In genomic region chr9:136204086-136204805, GRCh38 we compare ENCODE assay signal across 14 cellular contexts. TPM values are rescaled to one million over a fixed set of nuclear protein-coding genes. Genes with fewer than 3 reads are reported as not detected.
DNase-seq lines count a peak whose midpoint lies in the region; ATAC-seq and TF ChIP-seq lines count a peak whose summit lies in the region.
"Had no signal": no experiment of that assay in that cellular context is flagged by ENCODE, and none has a peak within 500 bp of the region (broad histone marks: within the 10 kb centered on the region; RNA-seq: fewer than 3 reads in every experiment).

No MANE protein-coding gene starts in this region.

- H3K9me3 Mint-ChIP-seq in activated CD8-positive, alpha-beta memory T cell treated with anti-CD3 and anti-CD28 coated beads, Interleukin-2, amount 10 ng/mL, durations not matched to agents 7 days and 5 days (ENCODE audit: low read depth), result no peaks in the 10 kb centered on the region
- H3K9me3 Mint-ChIP-seq in stimulated activated memory B cell treated with anti-CD40 and anti-IgM and Interleukin-4, amounts not matched to agents 10 μg/mL and 1 μg/mL and 100 μg/mL, for 72 hours, result no peaks in the 10 kb centered on the region
- H3K9me3 Mint-ChIP-seq: CD8-positive, alpha-beta T cell; H9 had no signal

- WGBS in thyroid gland, 2 donors, result 53 to 55% methylated on average over 19 to 20 of the region's 25 CpGs

- H3K27ac Mint-ChIP-seq in activated CD8-positive, alpha-beta memory T cell treated with anti-CD3 and anti-CD28 coated beads, Interleukin-2, amount 10 ng/mL, durations not matched to agents 7 days and 5 days, result no peak overlapping the region
- no peak overlapping the region for H3K27ac Mint-ChIP-seq in stimulated activated memory B cell treated with anti-CD40 and anti-IgM and Interleukin-4, amounts not matched to agents 10 μg/mL and 1 μg/mL and 100 μg/mL, for 72 hours
- H3K27ac Mint-ChIP-seq: CD8-positive, alpha-beta T cell; H9 had no signal

- CTCF ChIA-PET in activated CD8-positive, alpha-beta memory T cell treated with anti-CD3 and anti-CD28 coated beads, Interleukin-2, amount 10 ng/mL, durations not matched to agents 7 days and 5 days (lab: Charles Lee), result no interaction called here

- no peaks in the 10 kb centered on the region for H3K4me1 Mint-ChIP-seq in activated CD8-positive, alpha-beta memory T cell treated with anti-CD3 and anti-CD28 coated beads, Interleukin-2, amount 10 ng/mL, durations not matched to agents 7 days and 5 days
- H3K4me1 Mint-ChIP-seq in stimulated activated memory B cell treated with anti-CD40 and anti-IgM and Interleukin-4, amounts not matched to agents 10 μg/mL and 1 μg/mL and 100 μg/mL, for 72 hours, result peaks cover 21% of the 10 kb centered on the region

- no peak overlapping the region for H3K4me3 ChIP-seq in thyroid gland (replicated peaks in 1 of 3)

- no peak for TF ChIP-seq CTCF in VCaP (conservative IDR thresholded peaks at IDR 0.05)
- TF ChIP-seq CTCF in thyroid gland (IDR thresholded peaks at IDR 0.05), result no peak

- peaks cover 6 to 7% of the 10 kb centered on the region in 2 donors for H3K36me3 ChIP-seq in thyroid gland

- H3K4me3 Mint-ChIP-seq in activated CD8-positive, alpha-beta memory T cell treated with anti-CD3 and anti-CD28 coated beads, Interleukin-2, amount 10 ng/mL, durations not matched to agents 7 days and 5 days, result no peak overlapping the region
- no peak overlapping the region for H3K4me3 Mint-ChIP-seq in stimulated activated memory B cell treated with anti-CD40 and anti-IgM and Interleukin-4, amounts not matched to agents 10 μg/mL and 1 μg/mL and 100 μg/mL, for 72 hours
- H3K4me3 Mint-ChIP-seq: CD8-positive, alpha-beta T cell; H9 had no signal

- H3K27ac ChIP-seq in VCaP, result peak overlapping the region; percentile 79
- H3K27ac ChIP-seq in thyroid gland, result no peak overlapping the region

- H3K4me1 ChIP-seq in thyroid gland, result no peaks in the 10 kb centered on the region

- no peak for TF ChIP-seq POLR2A in thyroid gland (IDR thresholded peaks at IDR 0.05)

- ATAC-seq in activated CD8-positive, alpha-beta memory T cell treated with anti-CD3 and anti-CD28 coated beads, Interleukin-2, amount 10 ng/mL, durations not matched to agents 7 days and 5 days, result peak; percentile 14
- peak; percentile 13 for ATAC-seq in stimulated activated memory B cell treated with anti-CD40 and anti-IgM and Interleukin-4, amounts not matched to agents 10 μg/mL and 1 μg/mL and 100 μg/mL, for 72 hours
- no peak for ATAC-seq in HG03439 (IDR thresholded peaks at IDR 0.05; ENCODE audit: unreplicated experiment)

- DNase-seq in activated CD8-positive, alpha-beta memory T cell treated with anti-CD3 and anti-CD28 coated beads, Interleukin-2, amount 10 ng/mL, durations not matched to agents 7 days and 5 days, result no peak
- DNase-seq in activated CD8-positive, alpha-beta memory T cell treated with anti-CD3 and anti-CD28 coated beads, Interleukin-2, amount 50 U/mL, for 4 hours, result no peak
- DNase-seq in HT-29 (ENCODE audit: low spot score), result peak; percentile 9
- DNase-seq in thyroid gland, result no peak
- DNase-seq: NCI-H1436 treated with DMSO at 0.1 percent for 48 hours, NCI-H2081, NCI-H2227 treated with DMSO at 0.1 percent for 48 hours, NCI-H524 treated with DMSO at 0.1 percent for 48 hours, SHP77 had no signal

- H3K27me3 Mint-ChIP-seq in activated CD8-positive, alpha-beta memory T cell treated with anti-CD3 and anti-CD28 coated beads, Interleukin-2, amount 10 ng/mL, durations not matched to agents 7 days and 5 days, result peaks cover 41% of the 10 kb centered on the region
- peaks cover 52% of the 10 kb centered on the region for H3K27me3 Mint-ChIP-seq in stimulated activated memory B cell treated with anti-CD40 and anti-IgM and Interleukin-4, amounts not matched to agents 10 μg/mL and 1 μg/mL and 100 μg/mL, for 72 hours

- no peaks in the 10 kb centered on the region for H3K9me3 ChIP-seq in thyroid gland

- peaks cover 17% of the 10 kb centered on the region for H3K27me3 ChIP-seq in thyroid gland

- H3K36me3 Mint-ChIP-seq in activated CD8-positive, alpha-beta memory T cell treated with anti-CD3 and anti-CD28 coated beads, Interleukin-2, amount 10 ng/mL, durations not matched to agents 7 days and 5 days, result no peaks in the 10 kb centered on the region
- H3K36me3 Mint-ChIP-seq in stimulated activated memory B cell treated with anti-CD40 and anti-IgM and Interleukin-4, amounts not matched to agents 10 μg/mL and 1 μg/mL and 100 μg/mL, for 72 hours, result peaks cover 34% of the 10 kb centered on the region

- intact Hi-C loops in thyroid gland (cut with DNase I), result no loop called here

RNA-seq across cellular contexts. Expression of gene LHX3, which starts 0.7 kb away (rescaled TPM):
- not detected for total RNA-seq in activated CD8-positive, alpha-beta memory T cell treated with anti-CD3 and anti-CD28 coated beads, Interleukin-2, amount 10 ng/mL, durations not matched to agents 7 days and 5 days
- total RNA-seq in HT-29 (2014; rRNA removed; shearing (Covaris generic)), result not detected in 2 replicates
- total RNA-seq in thyroid gland, result not detected
- total RNA-seq: H9 had no signal

RNA-seq across cellular contexts. Expression of gene QSOX2, which starts 41.4 kb away (rescaled TPM):
- 10 to 100 TPM; 11.2 to 13.6 TPM for total RNA-seq in activated CD8-positive, alpha-beta memory T cell treated with anti-CD3 and anti-CD28 coated beads, Interleukin-2, amount 10 ng/mL, durations not matched to agents 7 days and 5 days
- total RNA-seq in HT-29 (2014; rRNA removed; shearing (Covaris generic)), result 31.7 and 34.5 TPM in 2 replicates
- total RNA-seq in thyroid gland, result 10 to 100 TPM in 3 of 4 donors, 1 to 10 TPM in 1; 8.9 to 19.1 (median 11.2) TPM
